In the genomic region with DNA sequence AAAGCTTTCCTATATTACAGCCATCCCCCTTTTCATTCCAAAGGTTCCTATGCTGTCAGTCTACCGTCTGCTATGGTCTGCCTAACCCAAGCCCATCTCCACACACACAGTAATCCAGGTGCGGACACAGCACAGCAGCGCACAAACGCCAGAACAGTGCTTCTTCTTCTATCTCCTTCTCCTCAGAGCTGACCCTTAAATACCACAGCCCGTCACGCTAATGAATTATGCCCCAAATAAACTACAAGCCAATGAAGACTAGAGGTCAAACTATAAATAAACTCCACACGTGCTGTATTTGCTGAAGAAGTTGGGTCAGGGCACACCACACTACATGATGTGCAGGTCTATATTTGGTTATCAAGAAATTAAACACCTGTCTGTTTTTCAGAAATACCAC, we compare ENCODE assay signal across 29 cellular contexts.
DNase-seq lines count a peak whose midpoint lies in the region; ATAC-seq and TF ChIP-seq lines count a peak whose summit lies in the region.
"Had no signal": no experiment of that assay in that cellular context is flagged by ENCODE, and none has a peak within 500 bp of the region (broad histone marks: within the 10 kb centered on the region; RNA-seq: fewer than 3 reads in every experiment).

No MANE protein-coding gene starts in this region.

- H3K79me2 ChIP-seq in DOHH2 (ENCODE audit: control insufficient read depth, low read length): peaks cover 93% of the 10 kb centered on the region
- peaks cover 20% of the 10 kb centered on the region for H3K79me2 ChIP-seq in PC-9 (ENCODE audit: low read depth)

- peaks cover 62% of the 10 kb centered on the region for H3F3A ChIP-seq in DOHH2 (ENCODE audit: control insufficient read depth, insufficient read depth)
- peaks cover 3% of the 10 kb centered on the region; the same call in 1 of the 2 replicates for H3F3A ChIP-seq in PC-9 (ENCODE audit: insufficient read depth, low read depth)

- BruUV-seq in PC-9 (replicated peaks; lab: Mats Ljungman, UMichigan): no TSS peak

- H3K27ac ChIP-seq in DOHH2 (ENCODE audit: low read depth, low read length) (peak overlapping the region; percentile 97), right atrium auricular region (peak overlapping the region; percentile 29 to 82), PC-9 (no peak overlapping the region)
- H3K27ac ChIP-seq: skin epidermis had no signal

- POLR2A ChIA-PET in WTC11 (lab: Charles Lee): no interaction called here
- POLR2A ChIA-PET in PC-9 (lab: Charles Lee; ENCODE audit: unreplicated experiment): no interaction called here

- H3K4me1 ChIP-seq in DOHH2 (ENCODE audit: control insufficient read depth, low read length): peaks cover 81% of the 10 kb centered on the region
- H3K4me1 ChIP-seq in right atrium auricular region: peaks cover 0 to 8% of the 10 kb centered on the region in 2 donors
- H3K4me1 ChIP-seq in PC-9 (replicated peaks; ENCODE audit: insufficient read depth): peaks cover 4% of the 10 kb centered on the region

- H3K36me3 ChIP-seq in DOHH2 (ENCODE audit: control insufficient read depth, low read length) (peaks cover 31% of the 10 kb centered on the region), right atrium auricular region (no peaks in the 10 kb centered on the region), PC-9 (ENCODE audit: low read depth) (no peaks in the 10 kb centered on the region; the same call in 1 of the 2 replicates)

- H3K27ac Mint-ChIP-seq in WTC11 (0 out of 2 replicates have a peak overlapping the region, but pooled peaks have one; percentile 1), nephron progenitor cell (no peak overlapping the region)
- H3K27ac Mint-ChIP-seq: activated naive CD8-positive, alpha-beta T cell treated with anti-CD3 and anti-CD28 coated beads, Interleukin-2, amount 50 U/mL, for 24 hours; activated T-cell treated with anti-CD3 and anti-CD28 coated beads, Interleukin-2, amount 50 U/mL, for 72 hours; CD14-positive monocyte; effector memory CD8-positive, alpha-beta T cell; naive thymus-derived CD8-positive, alpha-beta T cell; stimulated activated memory B cell treated with anti-CD40 and anti-IgM and Interleukin-4, amounts not matched to agents 10 μg/mL and 1 μg/mL and 100 μg/mL, for 72 hours; T-helper 1 cell treated with Interleukin-12 subunit alpha and Interleukin-12 subunit beta and Interleukin-4 antibody, amounts not matched to agents 30 μg/mL and 1 μg/mL, for 36 hours had no signal

- no peaks in the 10 kb centered on the region for H3K9me2 ChIP-seq in DOHH2 (replicated peaks; ENCODE audit: control insufficient read depth, low read length)
- no peaks in the 10 kb centered on the region for H3K9me2 ChIP-seq in PC-9 (ENCODE audit: insufficient read depth)
- H3K9me2 ChIP-seq: SK-N-SH had no signal

- ATAC-seq in GM21723 (IDR thresholded peaks at IDR 0.05; ENCODE audit: unreplicated experiment) (peak; percentile 43), WTC11 (no peak), HG02678 (IDR thresholded peaks at IDR 0.05; ENCODE audit: unreplicated experiment) (no peak), HG02610 (IDR thresholded peaks at IDR 0.05; ENCODE audit: unreplicated experiment) (no peak)
- ATAC-seq: activated naive CD8-positive, alpha-beta T cell treated with anti-CD3 and anti-CD28 coated beads, Interleukin-2, amount 50 U/mL, for 24 hours; activated T-cell treated with anti-CD3 and anti-CD28 coated beads, Interleukin-2, amount 50 U/mL, for 72 hours; effector memory CD8-positive, alpha-beta T cell; HCT116; naive thymus-derived CD8-positive, alpha-beta T cell; stimulated activated memory B cell treated with anti-CD40 and anti-IgM and Interleukin-4, amounts not matched to agents 10 μg/mL and 1 μg/mL and 100 μg/mL, for 72 hours had no signal

- intact Hi-C loops in PC-9 (cut with micrococcal nuclease; ENCODE audit: unreplicated experiment): no loop called here

- H3K4me3 ChIP-seq in DOHH2 (ENCODE audit: low read length) (peak overlapping the region; percentile 70), right atrium auricular region (peak overlapping the region; percentile 2 to 14), PC-9 (no peak overlapping the region)
- H3K4me3 ChIP-seq: lung, skin epidermis had no signal

- H3K4me2 ChIP-seq in DOHH2 (ENCODE audit: low read length) (peak overlapping the region; percentile 81), PC-9 (no peak overlapping the region)
- H3K4me2 ChIP-seq: SK-N-SH had no signal

- H3K27me3 ChIP-seq in DOHH2 (ENCODE audit: control insufficient read depth, low read length): no peaks in the 10 kb centered on the region
- H3K27me3 ChIP-seq in right atrium auricular region: no peaks in the 10 kb centered on the region
- no peaks in the 10 kb centered on the region for H3K27me3 ChIP-seq in PC-9 (ENCODE audit: insufficient read depth, low read depth)

- H3K4me1 Mint-ChIP-seq in WTC11 (peaks cover 24% of the 10 kb centered on the region), nephron progenitor cell (peaks cover 38% of the 10 kb centered on the region)
- H3K4me1 Mint-ChIP-seq: activated naive CD8-positive, alpha-beta T cell treated with anti-CD3 and anti-CD28 coated beads, Interleukin-2, amount 50 U/mL, for 24 hours; stimulated activated memory B cell treated with anti-CD40 and anti-IgM and Interleukin-4, amounts not matched to agents 10 μg/mL and 1 μg/mL and 100 μg/mL, for 72 hours had no signal

- H3K4me3 Mint-ChIP-seq in WTC11: no peak overlapping the region
- no peak overlapping the region for H3K4me3 Mint-ChIP-seq in nephron progenitor cell
- H3K4me3 Mint-ChIP-seq: activated naive CD8-positive, alpha-beta T cell treated with anti-CD3 and anti-CD28 coated beads, Interleukin-2, amount 50 U/mL, for 24 hours; activated T-cell treated with anti-CD3 and anti-CD28 coated beads, Interleukin-2, amount 50 U/mL, for 72 hours; CD14-positive monocyte; effector memory CD8-positive, alpha-beta T cell; naive thymus-derived CD8-positive, alpha-beta T cell; stimulated activated memory B cell treated with anti-CD40 and anti-IgM and Interleukin-4, amounts not matched to agents 10 μg/mL and 1 μg/mL and 100 μg/mL, for 72 hours; T-helper 1 cell treated with Interleukin-12 subunit alpha and Interleukin-12 subunit beta and Interleukin-4 antibody, amounts not matched to agents 30 μg/mL and 1 μg/mL, for 36 hours had no signal

- H3K9me3 ChIP-seq in DOHH2 (ENCODE audit: control insufficient read depth, insufficient read depth, low read length) (no peaks in the 10 kb centered on the region), right atrium auricular region (no peaks in the 10 kb centered on the region), PC-9 (ENCODE audit: insufficient read depth, low read depth) (no peaks in the 10 kb centered on the region)
- H3K9me3 ChIP-seq: SK-N-SH had no signal

- H4K20me1 ChIP-seq in DOHH2 (ENCODE audit: control insufficient read depth, insufficient read depth, low read depth, low read length) (no peaks in the 10 kb centered on the region), PC-9 (ENCODE audit: insufficient read depth) (no peaks in the 10 kb centered on the region)

- H3K36me3 Mint-ChIP-seq in WTC11: no peaks in the 10 kb centered on the region
- H3K36me3 Mint-ChIP-seq in nephron progenitor cell (ENCODE audit: low read depth): peaks cover 10% of the 10 kb centered on the region
- H3K36me3 Mint-ChIP-seq: naive thymus-derived CD8-positive, alpha-beta T cell; stimulated activated memory B cell treated with anti-CD40 and anti-IgM and Interleukin-4, amounts not matched to agents 10 μg/mL and 1 μg/mL and 100 μg/mL, for 72 hours had no signal

- DNase-seq in WTC11 (ENCODE audit: low spot score): no peak
- no peak for DNase-seq in right atrium auricular region (ENCODE audit: low spot score)
- no peak for DNase-seq in PC-9
- DNase-seq in nephron progenitor cell: no peak
- DNase-seq: activated CD4-positive, alpha-beta T cell treated with anti-CD3 and anti-CD28 coated beads, Interleukin-2, amount 50 U/mL, for 48 hours; activated CD4-positive, CD25-positive, alpha-beta regulatory T cell; activated naive CD8-positive, alpha-beta T cell treated with anti-CD3 and anti-CD28 coated beads, Interleukin-2, amount 50 U/mL, for 24 hours; activated T-cell treated with anti-CD3 and anti-CD28 coated beads, Interleukin-2, amount 50 U/mL, for 72 hours; caudate nucleus; DMS79; effector memory CD8-positive, alpha-beta T cell; GF-D8; KBM-7; naive thymus-derived CD8-positive, alpha-beta T cell; NCI-H1105 treated with DMSO at 0.1 percent for 48 hours; NCI-H187 treated with DMSO at 0.1 percent for 48 hours; NCI-H2171; NCI-H510A; SK-N-SH had no signal

- H3K9me3 Mint-ChIP-seq in WTC11 (no peaks in the 10 kb centered on the region), nephron progenitor cell (peaks cover 7% of the 10 kb centered on the region)
- H3K9me3 Mint-ChIP-seq: activated naive CD8-positive, alpha-beta T cell treated with anti-CD3 and anti-CD28 coated beads, Interleukin-2, amount 50 U/mL, for 24 hours; activated T-cell treated with anti-CD3 and anti-CD28 coated beads, Interleukin-2, amount 50 U/mL, for 72 hours; effector memory CD8-positive, alpha-beta T cell; stimulated activated memory B cell treated with anti-CD40 and anti-IgM and Interleukin-4, amounts not matched to agents 10 μg/mL and 1 μg/mL and 100 μg/mL, for 72 hours; T-helper 1 cell treated with Interleukin-12 subunit alpha and Interleukin-12 subunit beta and Interleukin-4 antibody, amounts not matched to agents 30 μg/mL and 1 μg/mL, for 36 hours had no signal

- CTCF ChIA-PET in WTC11 (lab: Charles Lee) (interaction anchor here (0.7 kb wide), 1 partner anchor 35 kb away, joined by 6 read pairs; no protein-coding TSS in a partner anchor), PC-9 (lab: Charles Lee) (no interaction called here)

- no peak for TF ChIP-seq CTCF in DOHH2 (IDR thresholded peaks at IDR 0.05; ENCODE audit: low read depth, low read length, poor library complexity, severe bottlenecking)
- TF ChIP-seq CTCF in WTC11 (IDR thresholded peaks at IDR 0.05): no peak
- TF ChIP-seq CTCF in right atrium auricular region (IDR thresholded peaks at IDR 0.05): no peak
- no peak for TF ChIP-seq CTCF in PC-9 (conservative IDR thresholded peaks at IDR 0.05)
- TF ChIP-seq CTCF in nephron progenitor cell (IDR thresholded peaks at IDR 0.05): no peak

- H3K27me3 Mint-ChIP-seq in WTC11 (ENCODE audit: low read depth) (no peaks in the 10 kb centered on the region), nephron progenitor cell (ENCODE audit: low read depth, poor library complexity) (no peaks in the 10 kb centered on the region)
- H3K27me3 Mint-ChIP-seq: stimulated activated memory B cell treated with anti-CD40 and anti-IgM and Interleukin-4, amounts not matched to agents 10 μg/mL and 1 μg/mL and 100 μg/mL, for 72 hours had no signal

- no peak overlapping the region for H2AFZ ChIP-seq in PC-9

TF ChIP-seq in WTC11, 78 proteins besides CTCF, POLR2A, EP300 and RAD21 (continues in another document):
- TF ChIP-seq NR2C2 (CRISPR knock-in tag; IDR thresholded peaks at IDR 0.05) (no peak), CBFB (CRISPR knock-in tag; IDR thresholded peaks at IDR 0.05; ENCODE audit: low read depth) (no peak)
